Comparison of ENCODE assay signal across 1 cellular context in the genomic region with DNA sequence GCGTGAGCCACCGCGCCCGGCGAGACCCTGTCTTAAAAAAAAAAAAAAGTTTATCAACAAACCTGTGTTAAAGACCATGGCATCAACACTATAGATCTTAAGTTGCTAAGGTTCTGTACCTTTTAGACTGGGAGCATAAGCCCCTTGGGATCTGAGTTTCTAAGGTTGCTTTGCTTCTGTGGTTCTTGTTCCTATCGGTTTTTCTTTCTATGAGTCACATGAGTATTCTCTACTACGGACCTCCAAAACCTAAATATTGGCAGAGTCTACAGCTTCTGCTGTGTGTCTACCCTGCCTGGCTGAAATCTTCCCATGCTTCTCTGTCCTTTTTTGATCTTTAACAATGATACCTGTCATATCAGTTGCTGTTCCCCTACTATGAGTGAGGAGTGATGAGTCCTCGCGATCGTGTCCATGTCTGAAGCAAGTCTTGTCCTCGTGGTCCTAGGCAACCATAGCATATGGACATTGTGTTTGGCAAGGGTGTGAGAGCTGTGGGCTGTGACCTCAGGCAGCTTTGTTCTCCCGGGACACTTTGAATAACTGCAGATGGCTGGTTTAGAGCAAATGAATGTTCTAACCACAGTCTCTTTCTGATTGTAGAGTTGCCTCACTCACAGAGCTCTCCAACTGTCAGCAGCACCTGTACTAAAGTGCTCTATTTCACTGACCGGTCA.
TF ChIP-seq lines count a peak whose summit lies in the region.

No MANE protein-coding gene starts in this region.

TF ChIP-seq in H1, 55 proteins besides CTCF, POLR2A, EP300 and RAD21:
- TF ChIP-seq, protein P1, sequence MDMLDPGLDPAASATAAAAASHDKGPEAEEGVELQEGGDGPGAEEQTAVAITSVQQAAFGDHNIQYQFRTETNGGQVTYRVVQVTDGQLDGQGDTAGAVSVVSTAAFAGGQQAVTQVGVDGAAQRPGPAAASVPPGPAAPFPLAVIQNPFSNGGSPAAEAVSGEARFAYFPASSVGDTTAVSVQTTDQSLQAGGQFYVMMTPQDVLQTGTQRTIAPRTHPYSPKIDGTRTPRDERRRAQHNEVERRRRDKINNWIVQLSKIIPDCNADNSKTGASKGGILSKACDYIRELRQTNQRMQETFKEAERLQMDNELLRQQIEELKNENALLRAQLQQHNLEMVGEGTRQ (IDR thresholded peaks at IDR 0.05; ENCODE audit: low read length), result no peak
- no peak for TF ChIP-seq YY1 (IDR thresholded peaks at IDR 0.05; ENCODE audit: low read depth, low read length)
- TF ChIP-seq KDM1A (IDR thresholded peaks at IDR 0.05; ENCODE audit: borderline replicate concordance, low read length), result no peak
- no peak for TF ChIP-seq CREB1 (IDR thresholded peaks at IDR 0.05)
- TF ChIP-seq BCL11A (IDR thresholded peaks at IDR 0.05; ENCODE audit: low read depth in 2 of 2, low read length in 2 of 2), result no peak
- TF ChIP-seq TAF7 (optimal IDR thresholded peaks at IDR 0.05; ENCODE audit: borderline replicate concordance, low read depth, low read length), result no peak
